1 cellular context compared by ENCODE assay signal in genomic region chr1:44780583-44781121, GRCh38.
TF ChIP-seq lines count a peak whose summit lies in the region.

No MANE protein-coding gene starts in this region.

TF ChIP-seq in HepG2, 621 proteins besides CTCF, POLR2A, EP300 and RAD21:
- TF ChIP-seq POLR2G (IDR thresholded peaks at IDR 0.05; ENCODE audit: low read depth, low read length) (peak; percentile 59), MBD4 (IDR thresholded peaks at IDR 0.05; ENCODE audit: borderline replicate concordance, low read length) (0 out of 2 replicates have a peak, but pooled peaks have one; percentile 12), TEAD3 (CRISPR knock-in tag; optimal IDR thresholded peaks at IDR 0.05; ENCODE audit: borderline replicate concordance) (peak; percentile 14), ZBTB38 (CRISPR knock-in tag; IDR thresholded peaks at IDR 0.05) (peak; percentile 43), GZF1 (CRISPR knock-in tag; IDR thresholded peaks at IDR 0.05) (no peak), POLR2AphosphoS2 (IDR thresholded peaks at IDR 0.05; ENCODE audit: low read depth, low read length) (peak; percentile 79; the same call in 1 of the 2 replicates), ATM (IDR thresholded peaks at IDR 0.05; ENCODE audit: borderline replicate concordance) (no peak), PRMT3 (CRISPR knock-in tag; IDR thresholded peaks at IDR 0.05; ENCODE audit: borderline replicate concordance, low read depth) (0 out of 2 replicates have a peak, but pooled peaks have one; percentile 1), ELF3 (CRISPR knock-in tag; IDR thresholded peaks at IDR 0.05) (no peak), RBM22 (optimal IDR thresholded peaks at IDR 0.05; ENCODE audit: low read length) (peak; percentile 82), PAF1 (CRISPR knock-in tag; IDR thresholded peaks at IDR 0.05) (0 out of 2 replicates have a peak, but pooled peaks have one; percentile 46), POLR2AphosphoS5 (IDR thresholded peaks at IDR 0.05; ENCODE audit: low read depth, low read length) (0 out of 2 replicates have a peak, but pooled peaks have one; percentile 42)
- TF ChIP-seq, protein P1, sequence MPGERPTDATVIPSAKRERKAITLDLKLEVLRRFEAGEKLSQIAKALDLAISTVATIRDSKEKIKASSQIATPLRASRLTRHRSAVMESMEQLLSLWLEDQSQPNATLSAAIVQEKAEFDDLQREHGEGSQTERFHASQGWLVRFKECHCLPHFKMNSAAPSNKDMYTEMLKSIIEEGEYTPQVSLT (CRISPR knock-in tag; IDR thresholded peaks at IDR 0.05; ENCODE audit: borderline replicate concordance, low read depth), result no peak
- TF ChIP-seq, protein P2, sequence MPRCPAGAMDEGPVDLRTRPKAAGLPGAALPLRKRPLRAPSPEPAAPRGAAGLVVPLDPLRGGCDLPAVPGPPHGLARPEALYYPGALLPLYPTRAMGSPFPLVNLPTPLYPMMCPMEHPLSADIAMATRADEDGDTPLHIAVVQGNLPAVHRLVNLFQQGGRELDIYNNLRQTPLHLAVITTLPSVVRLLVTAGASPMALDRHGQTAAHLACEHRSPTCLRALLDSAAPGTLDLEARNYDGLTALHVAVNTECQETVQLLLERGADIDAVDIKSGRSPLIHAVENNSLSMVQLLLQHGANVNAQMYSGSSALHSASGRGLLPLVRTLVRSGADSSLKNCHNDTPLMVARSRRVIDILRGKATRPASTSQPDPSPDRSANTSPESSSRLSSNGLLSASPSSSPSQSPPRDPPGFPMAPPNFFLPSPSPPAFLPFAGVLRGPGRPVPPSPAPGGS (CRISPR knock-in tag; IDR thresholded peaks at IDR 0.05), result no peak
- TF ChIP-seq, protein P3, sequence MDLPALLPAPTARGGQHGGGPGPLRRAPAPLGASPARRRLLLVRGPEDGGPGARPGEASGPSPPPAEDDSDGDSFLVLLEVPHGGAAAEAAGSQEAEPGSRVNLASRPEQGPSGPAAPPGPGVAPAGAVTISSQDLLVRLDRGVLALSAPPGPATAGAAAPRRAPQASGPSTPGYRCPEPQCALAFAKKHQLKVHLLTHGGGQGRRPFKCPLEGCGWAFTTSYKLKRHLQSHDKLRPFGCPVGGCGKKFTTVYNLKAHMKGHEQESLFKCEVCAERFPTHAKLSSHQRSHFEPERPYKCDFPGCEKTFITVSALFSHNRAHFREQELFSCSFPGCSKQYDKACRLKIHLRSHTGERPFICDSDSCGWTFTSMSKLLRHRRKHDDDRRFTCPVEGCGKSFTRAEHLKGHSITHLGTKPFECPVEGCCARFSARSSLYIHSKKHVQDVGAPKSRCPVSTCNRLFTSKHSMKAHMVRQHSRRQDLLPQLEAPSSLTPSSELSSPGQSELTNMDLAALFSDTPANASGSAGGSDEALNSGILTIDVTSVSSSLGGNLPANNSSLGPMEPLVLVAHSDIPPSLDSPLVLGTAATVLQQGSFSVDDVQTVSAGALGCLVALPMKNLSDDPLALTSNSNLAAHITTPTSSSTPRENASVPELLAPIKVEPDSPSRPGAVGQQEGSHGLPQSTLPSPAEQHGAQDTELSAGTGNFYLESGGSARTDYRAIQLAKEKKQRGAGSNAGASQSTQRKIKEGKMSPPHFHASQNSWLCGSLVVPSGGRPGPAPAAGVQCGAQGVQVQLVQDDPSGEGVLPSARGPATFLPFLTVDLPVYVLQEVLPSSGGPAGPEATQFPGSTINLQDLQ (CRISPR knock-in tag; IDR thresholded peaks at IDR 0.05), result 0 out of 2 replicates have a peak, but pooled peaks have one; percentile 52
